1 cellular context compared by ENCODE assay signal in genomic region chr5:90529234-90529938, GRCh38.
A peak's percentile ranks its signal among the peaks of the same experiment; 100 is the strongest.
TF ChIP-seq lines count a peak whose summit lies in the region.

Gene LYSMD3, minus strand, starts transcription at chr5:90529584. Its CDS starts 4,295 bp downstream, at chr5:90525289.

TF ChIP-seq in HepG2, 621 proteins besides CTCF, POLR2A, EP300 and RAD21 (continued from another document and continues in another):
- TF ChIP-seq ZNF609 (CRISPR knock-in tag; IDR thresholded peaks at IDR 0.05; ENCODE audit: borderline replicate concordance), result peak; percentile 62
- no peak for TF ChIP-seq ZNF703 (CRISPR knock-in tag; IDR thresholded peaks at IDR 0.05; ENCODE audit: borderline replicate concordance)
- TF ChIP-seq, protein P1, sequence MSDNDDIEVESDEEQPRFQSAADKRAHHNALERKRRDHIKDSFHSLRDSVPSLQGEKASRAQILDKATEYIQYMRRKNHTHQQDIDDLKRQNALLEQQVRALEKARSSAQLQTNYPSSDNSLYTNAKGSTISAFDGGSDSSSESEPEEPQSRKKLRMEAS (IDR thresholded peaks at IDR 0.05), result no peak; the same call in 1 of the 2 replicates
- TF ChIP-seq, protein P2, sequence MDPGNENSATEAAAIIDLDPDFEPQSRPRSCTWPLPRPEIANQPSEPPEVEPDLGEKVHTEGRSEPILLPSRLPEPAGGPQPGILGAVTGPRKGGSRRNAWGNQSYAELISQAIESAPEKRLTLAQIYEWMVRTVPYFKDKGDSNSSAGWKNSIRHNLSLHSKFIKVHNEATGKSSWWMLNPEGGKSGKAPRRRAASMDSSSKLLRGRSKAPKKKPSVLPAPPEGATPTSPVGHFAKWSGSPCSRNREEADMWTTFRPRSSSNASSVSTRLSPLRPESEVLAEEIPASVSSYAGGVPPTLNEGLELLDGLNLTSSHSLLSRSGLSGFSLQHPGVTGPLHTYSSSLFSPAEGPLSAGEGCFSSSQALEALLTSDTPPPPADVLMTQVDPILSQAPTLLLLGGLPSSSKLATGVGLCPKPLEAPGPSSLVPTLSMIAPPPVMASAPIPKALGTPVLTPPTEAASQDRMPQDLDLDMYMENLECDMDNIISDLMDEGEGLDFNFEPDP (CRISPR knock-in tag; conservative IDR thresholded peaks at IDR 0.05), result no peak
- peak; percentile 88 for TF ChIP-seq ZHX2 (IDR thresholded peaks at IDR 0.05; ENCODE audit: low read depth)
- TF ChIP-seq ZHX2 (CRISPR knock-in tag; IDR thresholded peaks at IDR 0.05; ENCODE audit: borderline replicate concordance), result no peak
- TF ChIP-seq NFKBIZ (CRISPR knock-in tag; IDR thresholded peaks at IDR 0.05), result no peak
- peak; percentile 82 for TF ChIP-seq ATF2 (CRISPR knock-in tag; IDR thresholded peaks at IDR 0.05)
- TF ChIP-seq ETV6 (CRISPR knock-in tag; conservative IDR thresholded peaks at IDR 0.05), result no peak
- no peak for TF ChIP-seq ZNF30 (CRISPR knock-in tag; IDR thresholded peaks at IDR 0.05)
- TF ChIP-seq HOXA9 (CRISPR knock-in tag; IDR thresholded peaks at IDR 0.05; ENCODE audit: borderline replicate concordance), result no peak
- no peak for TF ChIP-seq SMAD9 (CRISPR knock-in tag; IDR thresholded peaks at IDR 0.05)
- peak; percentile 12; the same call in 1 of the 2 replicates for TF ChIP-seq ZNF777 (CRISPR knock-in tag; IDR thresholded peaks at IDR 0.05)
- peak; percentile 91 for TF ChIP-seq ZNF709 (CRISPR knock-in tag; IDR thresholded peaks at IDR 0.05)
- TF ChIP-seq ZSCAN21 (CRISPR knock-in tag; IDR thresholded peaks at IDR 0.05; ENCODE audit: borderline replicate concordance), result no peak
- TF ChIP-seq BCL3 (CRISPR knock-in tag; IDR thresholded peaks at IDR 0.05), result peak; percentile 66; the same call in 1 of the 2 replicates
- peak; percentile 18; the same call in 1 of the 2 replicates for TF ChIP-seq KDM3A (CRISPR knock-in tag; IDR thresholded peaks at IDR 0.05; ENCODE audit: low read depth)
- no peak for TF ChIP-seq RELA (CRISPR knock-in tag; IDR thresholded peaks at IDR 0.05)
- no peak for TF ChIP-seq TP53 (CRISPR knock-in tag; conservative IDR thresholded peaks at IDR 0.05)
- 0 out of 2 replicates have a peak, but pooled peaks have one; percentile 17 for TF ChIP-seq ZNF12 (CRISPR knock-in tag; IDR thresholded peaks at IDR 0.05)
- no peak for TF ChIP-seq CBX1 (IDR thresholded peaks at IDR 0.05; ENCODE audit: low read depth)
- no peak for TF ChIP-seq CAMTA2 (CRISPR knock-in tag; IDR thresholded peaks at IDR 0.05; ENCODE audit: borderline replicate concordance)
- peak; percentile 16; the same call in 1 of the 2 replicates for TF ChIP-seq ZKSCAN8 (CRISPR knock-in tag; IDR thresholded peaks at IDR 0.05; ENCODE audit: borderline replicate concordance)
- peak in 1 of 2 experiments; percentile 68; a peak in 1 of 4 replicates for TF ChIP-seq ATF4 (CRISPR knock-in tag; IDR thresholded peaks at IDR 0.05)
- peak; percentile 90 for TF ChIP-seq FOSL2 (CRISPR knock-in tag; IDR thresholded peaks at IDR 0.05)
- TF ChIP-seq ZNF570 (CRISPR knock-in tag; IDR thresholded peaks at IDR 0.05; ENCODE audit: borderline replicate concordance), result 0 out of 2 replicates have a peak, but pooled peaks have one; percentile 79
- TF ChIP-seq MYPOP (CRISPR knock-in tag; IDR thresholded peaks at IDR 0.05), result no peak
- TF ChIP-seq HNRNPLL (IDR thresholded peaks at IDR 0.05; ENCODE audit: low read depth, low read length, poor library complexity, severe bottlenecking), result peak; percentile 96
- TF ChIP-seq, protein P3, sequence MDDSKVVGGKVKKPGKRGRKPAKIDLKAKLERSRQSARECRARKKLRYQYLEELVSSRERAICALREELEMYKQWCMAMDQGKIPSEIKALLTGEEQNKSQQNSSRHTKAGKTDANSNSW (CRISPR knock-in tag; IDR thresholded peaks at IDR 0.05; ENCODE audit: borderline replicate concordance), result peak; percentile 81; the same call in 1 of the 2 replicates
- TF ChIP-seq GTF3A (CRISPR knock-in tag; conservative IDR thresholded peaks at IDR 0.05), result peak; percentile 90
- TF ChIP-seq HCFC1 (IDR thresholded peaks at IDR 0.05; ENCODE audit: low read depth, low read length), result no peak
- TF ChIP-seq REL (CRISPR knock-in tag; conservative IDR thresholded peaks at IDR 0.05), result peak; percentile 91
- peak; percentile 41; the same call in 1 of the 2 replicates for TF ChIP-seq PHF21A (CRISPR knock-in tag; IDR thresholded peaks at IDR 0.05)
- TF ChIP-seq ZSCAN9 (CRISPR knock-in tag; IDR thresholded peaks at IDR 0.05; ENCODE audit: borderline replicate concordance), result no peak; the same call in 1 of the 2 replicates
- TF ChIP-seq, protein P4, sequence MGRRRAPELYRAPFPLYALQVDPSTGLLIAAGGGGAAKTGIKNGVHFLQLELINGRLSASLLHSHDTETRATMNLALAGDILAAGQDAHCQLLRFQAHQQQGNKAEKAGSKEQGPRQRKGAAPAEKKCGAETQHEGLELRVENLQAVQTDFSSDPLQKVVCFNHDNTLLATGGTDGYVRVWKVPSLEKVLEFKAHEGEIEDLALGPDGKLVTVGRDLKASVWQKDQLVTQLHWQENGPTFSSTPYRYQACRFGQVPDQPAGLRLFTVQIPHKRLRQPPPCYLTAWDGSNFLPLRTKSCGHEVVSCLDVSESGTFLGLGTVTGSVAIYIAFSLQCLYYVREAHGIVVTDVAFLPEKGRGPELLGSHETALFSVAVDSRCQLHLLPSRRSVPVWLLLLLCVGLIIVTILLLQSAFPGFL (CRISPR knock-in tag; IDR thresholded peaks at IDR 0.05), result no peak
- peak; percentile 88 for TF ChIP-seq XBP1 (CRISPR knock-in tag; IDR thresholded peaks at IDR 0.05)
- no peak for TF ChIP-seq ZNF3 (CRISPR knock-in tag; IDR thresholded peaks at IDR 0.05)
- TF ChIP-seq KDM4B (CRISPR knock-in tag; IDR thresholded peaks at IDR 0.05), result 0 out of 2 replicates have a peak, but pooled peaks have one; percentile 58
- no peak for TF ChIP-seq ARNT (IDR thresholded peaks at IDR 0.05)
- TF ChIP-seq PAF1 (CRISPR knock-in tag; IDR thresholded peaks at IDR 0.05), result no peak
- no peak for TF ChIP-seq TCF12 (IDR thresholded peaks at IDR 0.05)
- no peak; the same call in 1 of the 2 replicates for TF ChIP-seq TCF12 (CRISPR knock-in tag; IDR thresholded peaks at IDR 0.05)
